33 cellular contexts compared by ENCODE assay signal in the genomic region with DNA sequence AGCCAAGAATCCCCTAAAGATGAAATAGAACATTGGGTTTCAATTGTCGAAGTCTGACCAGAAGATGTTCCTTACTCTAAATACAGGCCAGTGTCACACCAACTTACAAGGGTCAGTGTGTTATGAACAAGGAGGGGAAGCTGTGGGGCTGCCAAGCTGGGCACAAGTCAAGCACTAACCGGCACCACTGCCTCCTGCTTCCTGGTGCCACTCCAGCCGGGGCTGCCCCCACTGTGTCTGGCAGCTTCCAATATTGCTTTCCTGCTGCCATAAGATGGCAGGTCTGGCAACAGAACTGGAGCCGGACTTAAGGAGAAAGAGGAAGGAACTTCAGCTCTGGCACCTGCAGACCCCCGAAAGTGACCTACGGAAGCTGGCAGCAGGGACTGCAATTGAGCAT. TPM values are rescaled to one million over a fixed set of nuclear protein-coding genes. Genes with fewer than 3 reads are reported as not detected.
"Had no signal": no experiment of that assay in that cellular context is flagged by ENCODE, and none has a peak within 500 bp of the region (broad histone marks: within the 10 kb centered on the region; RNA-seq: fewer than 3 reads in every experiment).

No MANE protein-coding gene starts in this region.

- ATAC-seq: activated CD8-positive, alpha-beta T cell treated with anti-CD3 and anti-CD28 coated beads for 36 hours had no signal

- H3K9me3 ChIP-seq: adrenal gland, body of pancreas, breast epithelium had no signal

- H3K9me3 Mint-ChIP-seq: activated naive CD4-positive, alpha-beta T cell treated with anti-CD3 and anti-CD28 coated beads, Interleukin-2, amount 50 U/mL, for 24 hours; activated T-cell treated with anti-CD3 and anti-CD28 coated beads, Interleukin-2, amount 50 U/mL, for 24 hours had no signal

- H3K36me3 ChIP-seq: adrenal gland, brain microvascular endothelial cell, breast epithelium had no signal

- H3K4me3 ChIP-seq: adrenal gland, body of pancreas, breast epithelium had no signal

- H3K27me3 ChIP-seq: body of pancreas, breast epithelium had no signal

- H3K4me1 ChIP-seq: adrenal gland, breast epithelium had no signal

- H3K27ac ChIP-seq: adrenal gland, brain microvascular endothelial cell, breast epithelium, VCaP had no signal

- DNase-seq: activated B cell treated with CpG ODN at 0.5 μM for 24 hours; activated CD4-positive, alpha-beta memory T cell treated with anti-CD3 and anti-CD28 coated beads for 36 hours; activated CD4-positive, alpha-beta T cell treated with anti-CD3 and anti-CD28 coated beads for 4 hours; activated CD4-positive, alpha-beta T cell treated with anti-CD3 and anti-CD28 coated beads, Interleukin-2, amount 10 ng/mL, durations not matched to agents 24 days and 14 days; activated CD4-positive, alpha-beta T cell treated with anti-CD3 and anti-CD28 coated beads, Interleukin-2, amount 50 U/mL, for 1 hour; activated CD4-positive, alpha-beta T cell treated with anti-CD3 and anti-CD28 coated beads, Interleukin-2, amount 50 U/mL, for 4 hours; activated CD4-positive, CD25-positive, alpha-beta regulatory T cell treated with anti-CD3 and anti-CD28 coated beads, Interleukin-2, amount 50 U/mL, for 72 hours; activated CD8-positive, alpha-beta memory T cell treated with anti-CD3 and anti-CD28 coated beads, Interleukin-2, amount 50 U/mL, for 4 hours; activated CD8-positive, alpha-beta T cell treated with anti-CD3 and anti-CD28 coated beads for 36 hours; activated effector memory CD4-positive, alpha-beta T cell treated with Interleukin-2 at 50 U/mL for 16 hours; activated gamma-delta T cell; activated naive CD4-positive, alpha-beta T cell treated with anti-CD3 and anti-CD28 coated beads, Interleukin-2, amount 10 ng/mL, durations not matched to agents 7 days and 5 days; activated naive CD4-positive, alpha-beta T cell treated with Interleukin-2 at 50 U/mL for 16 hours; activated naive CD8-positive, alpha-beta T cell treated with anti-CD3 and anti-CD28 coated beads for 36 hours; activated T-cell treated with anti-CD3 and anti-CD28 coated beads, Interleukin-2, amount 50 U/mL, for 24 hours; activated T-cell treated with anti-CD3 and anti-CD28 coated beads, Interleukin-2, amount 50 U/mL, for 48 hours; adrenal gland; amniotic stem cell; aorta; brain microvascular endothelial cell; central memory CD4-positive, alpha-beta T cell; T-helper 1 cell; T-helper 2 cell; T-helper 9 cell had no signal

- H3K36me3 Mint-ChIP-seq: activated CD4-positive, alpha-beta memory T cell treated with anti-CD3 and anti-CD28 coated beads for 36 hours; activated naive CD4-positive, alpha-beta T cell treated with anti-CD3 and anti-CD28 coated beads, Interleukin-2, amount 50 U/mL, for 24 hours; activated naive CD8-positive, alpha-beta T cell treated with anti-CD3 and anti-CD28 coated beads for 36 hours had no signal

- H3K27ac Mint-ChIP-seq: activated B cell treated with CpG ODN at 0.5 μM for 24 hours; activated CD4-positive, alpha-beta memory T cell treated with anti-CD3 and anti-CD28 coated beads for 36 hours; activated CD4-positive, alpha-beta T cell treated with anti-CD3 and anti-CD28 coated beads, Interleukin-2, amount 10 ng/mL, durations not matched to agents 24 days and 14 days; activated CD8-positive, alpha-beta T cell treated with anti-CD3 and anti-CD28 coated beads for 36 hours; activated naive CD4-positive, alpha-beta T cell treated with anti-CD3 and anti-CD28 coated beads, Interleukin-2, amount 10 ng/mL, durations not matched to agents 7 days and 5 days; activated naive CD8-positive, alpha-beta T cell treated with anti-CD3 and anti-CD28 coated beads for 36 hours; activated T-cell treated with anti-CD3 and anti-CD28 coated beads, Interleukin-2, amount 50 U/mL, for 24 hours; activated T-helper 2 cell treated with anti-CD3 and anti-CD28 coated beads, Interferon-gamma antibody, Interleukin-2, Interleukin-4, amounts not matched to agents 10 μg/mL and 5 μg/mL and 100 μg/mL, durations not matched to agents 14 hours and 24 hours and 36 hours; T-helper 1 cell treated with Interleukin-12 subunit alpha and Interleukin-12 subunit beta and Interleukin-4 antibody, amounts not matched to agents 30 μg/mL and 1 μg/mL, for 36 hours; T-helper 2 cell treated with Interferon-gamma antibody and Interleukin-4, amounts not matched to agents 5 μg/mL and 100 μg/mL, for 36 hours had no signal

RNA-seq across cellular contexts. Expression of a gene that starts 28.4 kb away (rescaled TPM):
- total RNA-seq: activated B cell treated with CpG ODN at 0.5 μM for 24 hours; activated CD4-positive, alpha-beta memory T cell treated with anti-CD3 and anti-CD28 coated beads for 36 hours; activated CD4-positive, alpha-beta T cell treated with anti-CD3 and anti-CD28 coated beads, Interleukin-2, amount 10 ng/mL, durations not matched to agents 24 days and 14 days; activated CD8-positive, alpha-beta memory T cell treated with anti-CD3 and anti-CD28 coated beads for 36 hours; activated CD8-positive, alpha-beta T cell treated with anti-CD3 and anti-CD28 coated beads for 36 hours; activated naive CD8-positive, alpha-beta T cell treated with anti-CD3 and anti-CD28 coated beads for 36 hours; activated T-helper 2 cell treated with anti-CD3 and anti-CD28 coated beads, Interferon-gamma antibody, Interleukin-2, Interleukin-4, amounts not matched to agents 10 μg/mL and 5 μg/mL and 100 μg/mL, durations not matched to agents 14 hours and 24 hours and 36 hours had no signal

RNA-seq across cellular contexts. Expression of a gene that starts 47.2 kb away (rescaled TPM):
- total RNA-seq: activated B cell treated with CpG ODN at 0.5 μM for 24 hours; activated CD4-positive, alpha-beta memory T cell treated with anti-CD3 and anti-CD28 coated beads for 36 hours; activated CD4-positive, alpha-beta T cell treated with anti-CD3 and anti-CD28 coated beads, Interleukin-2, amount 10 ng/mL, durations not matched to agents 24 days and 14 days; activated CD8-positive, alpha-beta memory T cell treated with anti-CD3 and anti-CD28 coated beads for 36 hours; activated CD8-positive, alpha-beta T cell treated with anti-CD3 and anti-CD28 coated beads for 36 hours; activated naive CD8-positive, alpha-beta T cell treated with anti-CD3 and anti-CD28 coated beads for 36 hours; activated T-helper 2 cell treated with anti-CD3 and anti-CD28 coated beads, Interferon-gamma antibody, Interleukin-2, Interleukin-4, amounts not matched to agents 10 μg/mL and 5 μg/mL and 100 μg/mL, durations not matched to agents 14 hours and 24 hours and 36 hours; cardiac septum had no signal
